8 cellular contexts compared by ENCODE assay signal in the genomic region with DNA sequence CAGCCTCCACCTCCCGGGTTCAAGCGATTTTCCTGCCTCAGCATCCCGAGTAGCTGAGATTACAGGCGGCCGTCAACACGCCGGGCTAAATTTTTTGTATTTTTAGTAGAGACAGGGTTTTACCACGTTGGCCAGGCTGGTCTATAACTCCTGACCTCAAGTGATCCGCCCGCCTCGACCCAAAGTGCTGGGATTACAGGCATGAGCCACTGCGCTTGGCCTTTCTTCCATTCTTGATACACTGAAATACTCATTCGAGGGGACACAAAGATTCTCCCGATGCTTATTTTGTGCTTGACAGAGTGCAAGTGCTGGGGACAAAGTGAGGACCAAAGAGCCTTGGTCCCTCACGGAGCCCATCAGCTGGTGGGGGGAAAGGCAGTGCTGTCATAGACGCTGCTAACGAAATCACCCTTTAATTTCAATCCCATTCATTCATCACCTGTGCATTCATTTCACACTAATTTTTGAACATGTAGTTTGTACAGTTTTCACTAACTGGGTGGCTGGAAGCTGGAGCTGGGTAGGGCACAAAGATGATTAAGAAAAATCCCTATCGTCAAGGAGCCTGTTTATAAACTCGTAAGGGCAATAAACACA. TPM values are rescaled to one million over a fixed set of nuclear protein-coding genes. Genes with fewer than 3 reads are reported as not detected.
DNase-seq lines count a peak whose midpoint lies in the region; ATAC-seq, FAIRE-seq and TF ChIP-seq lines count a peak whose summit lies in the region.

No MANE protein-coding gene starts in this region.

- ATAC-seq in activated CD8-positive, alpha-beta memory T cell treated with anti-CD3 and anti-CD28 coated beads, Interleukin-2, amount 10 ng/mL, durations not matched to agents 7 days and 5 days: no peak
- no peak for ATAC-seq in HG03442 (IDR thresholded peaks at IDR 0.05; ENCODE audit: unreplicated experiment)

- CTCF ChIA-PET in activated CD8-positive, alpha-beta memory T cell treated with anti-CD3 and anti-CD28 coated beads, Interleukin-2, amount 10 ng/mL, durations not matched to agents 7 days and 5 days (lab: Charles Lee): interaction anchor here (0.6 to 5.7 kb wide), 13 partner anchors 10 to 273 kb away, joined by 3 to 46 read pairs (median 7); partner anchors contain the start of genes PEX1 and RBM48

- no peak for TF ChIP-seq EP300 in suprapubic skin (IDR thresholded peaks at IDR 0.05)

- H3K27ac ChIP-seq in suprapubic skin: no peak overlapping the region

- peaks cover 15% of the 10 kb centered on the region for H3K36me3 Mint-ChIP-seq in activated CD8-positive, alpha-beta memory T cell treated with anti-CD3 and anti-CD28 coated beads, Interleukin-2, amount 10 ng/mL, durations not matched to agents 7 days and 5 days
- peaks cover 28% of the 10 kb centered on the region for H3K36me3 Mint-ChIP-seq in activated naive CD8-positive, alpha-beta T cell treated with anti-CD3 and anti-CD28 coated beads for 36 hours

- FAIRE-seq in HTR-8/SVneo (lab: Jason Lieb, UNC): no peak

- no peak for DNase-seq in activated CD8-positive, alpha-beta memory T cell treated with anti-CD3 and anti-CD28 coated beads, Interleukin-2, amount 10 ng/mL, durations not matched to agents 7 days and 5 days
- no peak for DNase-seq in activated CD8-positive, alpha-beta memory T cell treated with anti-CD3 and anti-CD28 coated beads for 24 hours
- DNase-seq in activated naive CD8-positive, alpha-beta T cell treated with anti-CD3 and anti-CD28 coated beads for 36 hours: no peak
- DNase-seq in left kidney (ENCODE audit: low read depth, low spot score) (peak; percentile 7), suprapubic skin (ENCODE audit: low spot score in 2 of 2) (no peak), NCI-H1092 (lab: John Stamatoyannopoulos, UW) (no peak), HTR-8/SVneo (ENCODE audit: insufficient read length, low spot score) (no peak)

- peak overlapping the region; percentile 88 for H3K4me3 Mint-ChIP-seq in activated CD8-positive, alpha-beta memory T cell treated with anti-CD3 and anti-CD28 coated beads, Interleukin-2, amount 10 ng/mL, durations not matched to agents 7 days and 5 days
- H3K4me3 Mint-ChIP-seq in activated naive CD8-positive, alpha-beta T cell treated with anti-CD3 and anti-CD28 coated beads for 36 hours: peak overlapping the region; percentile 61

- H3K27me3 ChIP-seq in suprapubic skin: no peaks in the 10 kb centered on the region

- TF ChIP-seq CTCF in suprapubic skin (IDR thresholded peaks at IDR 0.05): no peak

- peak overlapping the region; percentile 83 for H3K4me3 ChIP-seq in suprapubic skin

- no peak overlapping the region for H3K27ac Mint-ChIP-seq in activated CD8-positive, alpha-beta memory T cell treated with anti-CD3 and anti-CD28 coated beads, Interleukin-2, amount 10 ng/mL, durations not matched to agents 7 days and 5 days
- H3K27ac Mint-ChIP-seq in activated naive CD8-positive, alpha-beta T cell treated with anti-CD3 and anti-CD28 coated beads for 36 hours: no peak overlapping the region

- WGBS in suprapubic skin: 35% methylated on average over 19 of the region's 19 CpGs

- H3K9me3 ChIP-seq in suprapubic skin: no peaks in the 10 kb centered on the region

- H3K36me3 ChIP-seq in suprapubic skin: no peaks in the 10 kb centered on the region

- no peak for TF ChIP-seq POLR2A in suprapubic skin (IDR thresholded peaks at IDR 0.05)

- no peaks in the 10 kb centered on the region for H3K9me3 Mint-ChIP-seq in activated CD8-positive, alpha-beta memory T cell treated with anti-CD3 and anti-CD28 coated beads, Interleukin-2, amount 10 ng/mL, durations not matched to agents 7 days and 5 days (ENCODE audit: low read depth)
- H3K9me3 Mint-ChIP-seq in activated naive CD8-positive, alpha-beta T cell treated with anti-CD3 and anti-CD28 coated beads for 36 hours: peaks cover 4% of the 10 kb centered on the region

- H3K27me3 Mint-ChIP-seq in activated CD8-positive, alpha-beta memory T cell treated with anti-CD3 and anti-CD28 coated beads, Interleukin-2, amount 10 ng/mL, durations not matched to agents 7 days and 5 days: peaks cover 3% of the 10 kb centered on the region
- peaks cover 5% of the 10 kb centered on the region for H3K27me3 Mint-ChIP-seq in activated naive CD8-positive, alpha-beta T cell treated with anti-CD3 and anti-CD28 coated beads for 36 hours

- peaks cover 40% of the 10 kb centered on the region for H3K4me1 ChIP-seq in suprapubic skin

- peaks cover 39% of the 10 kb centered on the region for H3K4me1 Mint-ChIP-seq in activated CD8-positive, alpha-beta memory T cell treated with anti-CD3 and anti-CD28 coated beads, Interleukin-2, amount 10 ng/mL, durations not matched to agents 7 days and 5 days
- peaks cover 41% of the 10 kb centered on the region for H3K4me1 Mint-ChIP-seq in activated naive CD8-positive, alpha-beta T cell treated with anti-CD3 and anti-CD28 coated beads for 36 hours

RNA-seq across cellular contexts. Expression of gene FAM133B, which starts 0.6 kb away (rescaled TPM):
- total RNA-seq in activated CD8-positive, alpha-beta memory T cell treated with anti-CD3 and anti-CD28 coated beads, Interleukin-2, amount 10 ng/mL, durations not matched to agents 7 days and 5 days: 10 to 100 TPM; 30.8 to 35.9 TPM
- total RNA-seq in activated naive CD8-positive, alpha-beta T cell treated with anti-CD3 and anti-CD28 coated beads for 36 hours: 10 to 100 TPM; 32.1 to 36.3 TPM
- total RNA-seq in suprapubic skin: 10 to 100 TPM; 13.6 to 34.5 (median 19.5) TPM
